Comparison of ENCODE assay signal across 23 cellular contexts in the genomic region with DNA sequence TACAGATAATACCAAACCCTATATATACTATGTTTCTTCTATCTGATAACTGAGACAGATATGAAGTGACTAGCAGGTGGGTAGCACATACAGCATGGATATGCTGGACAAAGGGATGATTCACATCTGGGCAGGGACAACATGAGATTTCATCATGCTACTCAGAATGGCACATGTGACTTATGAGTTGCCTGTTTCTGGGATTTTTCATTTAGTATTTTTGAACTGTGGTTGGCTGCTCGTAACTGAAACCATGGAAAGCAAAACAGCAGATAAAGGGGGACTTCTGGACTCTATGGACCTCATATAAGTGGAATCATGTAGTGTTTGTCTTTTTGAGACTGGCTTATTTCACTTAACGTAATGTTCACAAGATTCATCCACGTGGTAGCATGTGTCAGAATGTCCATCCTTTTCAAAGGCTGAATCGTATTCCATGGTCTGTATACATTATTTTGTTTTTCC.
DNase-seq lines count a peak whose midpoint lies in the region; ATAC-seq, FAIRE-seq and TF ChIP-seq lines count a peak whose summit lies in the region.
"Had no signal": no experiment of that assay in that cellular context is flagged by ENCODE, and none has a peak within 500 bp of the region (broad histone marks: within the 10 kb centered on the region; RNA-seq: fewer than 3 reads in every experiment).

No MANE protein-coding gene starts in this region.

- H3K36me3 ChIP-seq in keratinocyte (ENCODE audit: control insufficient read depth in 2 of 2, extremely low read depth in 1 of 2, insufficient read depth in 2 of 2, low read length in 2 of 2), result peaks cover 4 to 10% of the 10 kb centered on the region in 2 experiments
- H3K36me3 ChIP-seq: BLaER1 had no signal

- no peaks in the 10 kb centered on the region for H3K9me3 ChIP-seq in A549
- peaks cover 3% of the 10 kb centered on the region for H3K9me3 ChIP-seq in keratinocyte (ENCODE audit: control insufficient read depth, low read depth, low read length)
- H3K9me3 ChIP-seq: BLaER1, SK-N-SH had no signal

- POLR2A ChIA-PET in A549 (lab: Yijun Ruan, JAX), result no interaction called here

- ATAC-seq in A549 (peak in 1 of 2 experiments; percentile 39; a peak in 1 of 6 replicates), GM21576 (IDR thresholded peaks at IDR 0.05; ENCODE audit: unreplicated experiment) (no peak)
- ATAC-seq: HCT116, Panc1 had no signal

- DNase-seq in A549 (ENCODE audit: low read depth in 1 of 2, low spot score in 1 of 2), result peak in 1 of 2 experiments; percentile 15
- DNase-seq in M059J (ENCODE audit: low read depth), result peak; percentile 43
- DNase-seq in SW480 (ENCODE audit: low spot score), result peak; percentile 26
- DNase-seq in keratinocyte (ENCODE audit: low read depth, low spot score), result no peak
- DNase-seq in hippocampal formation (lab: John Stamatoyannopoulos, UW), result no peak
- no peak for DNase-seq in cortex of kidney (lab: John Stamatoyannopoulos, UW)
- DNase-seq: 8988T; CD4-positive, CD25-positive, alpha-beta regulatory T cell; DMS79; GF-D8; KBM-7; MM.1S; NCI-H2029; NCI-H446 treated with DMSO at 0.1 percent for 48 hours; NCI-H526; SIG-M5; SK-N-SH; SW 1271 had no signal

- no peak for TF ChIP-seq RAD21 in A549 (conservative IDR thresholded peaks at IDR 0.05 in 1 of 2, IDR thresholded peaks at IDR 0.05 in 1 of 2)

- dilution Hi-C loops in keratinocyte (cut with MboI; ENCODE audit: extremely low pct_ligation_motif_present, low sequenced_read_pairs), result no loop called here

- CTCF ChIA-PET in A549 (lab: Yijun Ruan, JAX), result no interaction called here

- no peaks in the 10 kb centered on the region for H3K9me1 ChIP-seq in keratinocyte (ENCODE audit: control insufficient read depth, extremely low read depth, insufficient read depth, low read length)

- TF ChIP-seq CTCF in A549 (IDR thresholded peaks at IDR 0.05), result no peak
- no peak for TF ChIP-seq CTCF in keratinocyte (optimal IDR thresholded peaks at IDR 0.05 in 1 of 3, IDR thresholded peaks at IDR 0.05 in 1 of 3, conservative IDR thresholded peaks at IDR 0.05 in 1 of 3; ENCODE audit: extremely low read depth in 1 of 3, insufficient read depth in 2 of 3, low read length in 3 of 3)

- FAIRE-seq in A549 (lab: Jason Lieb, UNC), result no peak
- FAIRE-seq in keratinocyte (lab: Jason Lieb, UNC), result no peak
- FAIRE-seq: GM12891 had no signal

- TF ChIP-seq POLR2A in A549 (IDR thresholded peaks at IDR 0.05; ENCODE audit: low read length), result no peak

- H3K4me3 ChIP-seq in A549, result no peak overlapping the region
- H3K4me3 ChIP-seq in keratinocyte (ENCODE audit: control insufficient read depth in 2 of 3, extremely low read depth in 1 of 3, insufficient read depth in 2 of 3, low read depth in 1 of 3, low read length in 3 of 3), result no peak overlapping the region
- H3K4me3 ChIP-seq: BLaER1 had no signal

- H4K20me1 ChIP-seq in keratinocyte (ENCODE audit: control insufficient read depth, extremely low read depth, insufficient read depth, low read length), result no peaks in the 10 kb centered on the region
- H4K20me1 ChIP-seq: BLaER1 had no signal

- H3K4me2 ChIP-seq in A549, result peak overlapping the region; percentile 32; the same call in 2 of the 3 replicates
- no peak overlapping the region for H3K4me2 ChIP-seq in keratinocyte (ENCODE audit: control insufficient read depth, extremely low read depth, insufficient read depth, low read depth, low read length)
- H3K4me2 ChIP-seq: BLaER1, SK-N-SH had no signal

- no peak overlapping the region for H2AFZ ChIP-seq in keratinocyte (ENCODE audit: control insufficient read depth, low read length)

- TF ChIP-seq EP300 in A549 (IDR thresholded peaks at IDR 0.05), result no peak

- H3K4me1 ChIP-seq in A549, result no peaks in the 10 kb centered on the region
- H3K4me1 ChIP-seq in keratinocyte (ENCODE audit: control insufficient read depth, extremely low read depth, insufficient read depth, low read length), result no peaks in the 10 kb centered on the region
- H3K4me1 ChIP-seq: BLaER1 had no signal

- no peak overlapping the region for H3K9ac ChIP-seq in keratinocyte (ENCODE audit: control insufficient read depth, extremely low read depth, insufficient read depth, low read length)
- H3K9ac ChIP-seq: BLaER1, SK-N-SH had no signal

- H3K27me3 ChIP-seq in keratinocyte (ENCODE audit: control insufficient read depth, extremely low read depth, insufficient read depth, low read length), result no peaks in the 10 kb centered on the region
- H3K27me3 ChIP-seq: BLaER1 had no signal

- H3K79me2 ChIP-seq in keratinocyte (ENCODE audit: control insufficient read depth, insufficient read depth, low read length), result peaks cover 4% of the 10 kb centered on the region

- 12% methylated on average over 4 of the region's 4 CpGs for WGBS in A549 (ENCODE audit: missing lambda C conversion rate)

- H3K27ac ChIP-seq in A549, result 0 out of 6 replicates have a peak overlapping the region, but pooled peaks of 1 of the 2 experiments have one; percentile 42
- H3K27ac ChIP-seq in keratinocyte (ENCODE audit: control insufficient read depth, insufficient read depth, low read length), result peak overlapping the region; percentile 25
- H3K27ac ChIP-seq: BLaER1 had no signal

TF ChIP-seq in A549, 52 proteins besides CTCF, POLR2A, EP300 and RAD21 (continues in another document):
- TF ChIP-seq, protein P1, sequence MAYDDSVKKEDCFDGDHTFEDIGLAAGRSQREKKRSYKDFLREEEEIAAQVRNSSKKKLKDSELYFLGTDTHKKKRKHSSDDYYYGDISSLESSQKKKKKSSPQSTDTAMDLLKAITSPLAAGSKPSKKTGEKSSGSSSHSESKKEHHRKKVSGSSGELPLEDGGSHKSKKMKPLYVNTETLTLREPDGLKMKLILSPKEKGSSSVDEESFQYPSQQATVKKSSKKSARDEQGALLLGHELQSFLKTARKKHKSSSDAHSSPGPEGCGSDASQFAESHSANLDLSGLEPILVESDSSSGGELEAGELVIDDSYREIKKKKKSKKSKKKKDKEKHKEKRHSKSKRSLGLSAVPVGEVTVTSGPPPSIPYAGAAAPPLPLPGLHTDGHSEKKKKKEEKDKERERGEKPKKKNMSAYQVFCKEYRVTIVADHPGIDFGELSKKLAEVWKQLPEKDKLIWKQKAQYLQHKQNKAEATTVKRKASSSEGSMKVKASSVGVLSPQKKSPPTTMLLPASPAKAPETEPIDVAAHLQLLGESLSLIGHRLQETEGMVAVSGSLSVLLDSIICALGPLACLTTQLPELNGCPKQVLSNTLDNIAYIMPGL (CRISPR knock-in tag; IDR thresholded peaks at IDR 0.05; ENCODE audit: borderline replicate concordance), result no peak
- TF ChIP-seq EHMT2 (IDR thresholded peaks at IDR 0.05; ENCODE audit: low read depth), result no peak
- TF ChIP-seq HOXA7 (CRISPR knock-in tag; IDR thresholded peaks at IDR 0.05), result no peak
- TF ChIP-seq, protein P2, sequence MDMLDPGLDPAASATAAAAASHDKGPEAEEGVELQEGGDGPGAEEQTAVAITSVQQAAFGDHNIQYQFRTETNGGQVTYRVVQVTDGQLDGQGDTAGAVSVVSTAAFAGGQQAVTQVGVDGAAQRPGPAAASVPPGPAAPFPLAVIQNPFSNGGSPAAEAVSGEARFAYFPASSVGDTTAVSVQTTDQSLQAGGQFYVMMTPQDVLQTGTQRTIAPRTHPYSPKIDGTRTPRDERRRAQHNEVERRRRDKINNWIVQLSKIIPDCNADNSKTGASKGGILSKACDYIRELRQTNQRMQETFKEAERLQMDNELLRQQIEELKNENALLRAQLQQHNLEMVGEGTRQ (IDR thresholded peaks at IDR 0.05), result no peak
- TF ChIP-seq EHF (CRISPR knock-in tag; IDR thresholded peaks at IDR 0.05), result no peak
- TF ChIP-seq NR3C1 (IDR thresholded peaks at IDR 0.05), result no peak
- TF ChIP-seq, protein P3, sequence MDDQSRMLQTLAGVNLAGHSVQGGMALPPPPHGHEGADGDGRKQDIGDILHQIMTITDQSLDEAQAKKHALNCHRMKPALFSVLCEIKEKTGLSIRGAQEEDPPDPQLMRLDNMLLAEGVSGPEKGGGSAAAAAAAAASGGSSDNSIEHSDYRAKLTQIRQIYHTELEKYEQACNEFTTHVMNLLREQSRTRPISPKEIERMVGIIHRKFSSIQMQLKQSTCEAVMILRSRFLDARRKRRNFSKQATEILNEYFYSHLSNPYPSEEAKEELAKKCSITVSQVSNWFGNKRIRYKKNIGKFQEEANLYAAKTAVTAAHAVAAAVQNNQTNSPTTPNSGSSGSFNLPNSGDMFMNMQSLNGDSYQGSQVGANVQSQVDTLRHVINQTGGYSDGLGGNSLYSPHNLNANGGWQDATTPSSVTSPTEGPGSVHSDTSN (IDR thresholded peaks at IDR 0.05), result no peak
- no peak for TF ChIP-seq GATA3 (IDR thresholded peaks at IDR 0.05; ENCODE audit: borderline replicate concordance)
- TF ChIP-seq ZSCAN20 (CRISPR knock-in tag; IDR thresholded peaks at IDR 0.05), result no peak
- no peak for TF ChIP-seq FOSB (CRISPR knock-in tag; IDR thresholded peaks at IDR 0.05)
- TF ChIP-seq MAZ (IDR thresholded peaks at IDR 0.05; ENCODE audit: borderline replicate concordance, low read depth, low read length), result no peak
- no peak for TF ChIP-seq TFCP2L1 (CRISPR knock-in tag; IDR thresholded peaks at IDR 0.05)
- TF ChIP-seq, protein P4, sequence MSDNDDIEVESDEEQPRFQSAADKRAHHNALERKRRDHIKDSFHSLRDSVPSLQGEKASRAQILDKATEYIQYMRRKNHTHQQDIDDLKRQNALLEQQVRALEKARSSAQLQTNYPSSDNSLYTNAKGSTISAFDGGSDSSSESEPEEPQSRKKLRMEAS (IDR thresholded peaks at IDR 0.05), result no peak
- no peak for TF ChIP-seq TP53 (CRISPR knock-in tag; IDR thresholded peaks at IDR 0.05)
- no peak for TF ChIP-seq HOXB5 (CRISPR knock-in tag; IDR thresholded peaks at IDR 0.05)

Comparison
In these comparisons a context has a peak if more than half of its experiments do, and no peak if none do; other contexts are left out.
1. DNase-seq: peak in M059J (single experiment) and SW480 (single experiment); none in keratinocyte (single experiment), hippocampal formation (0 of 2) and cortex of kidney (single experiment).